In genomic region chr1:200969726-200970521, GRCh38 we compare ENCODE assay signal across 9 cellular contexts. TPM values are rescaled to one million over a fixed set of nuclear protein-coding genes. Genes with fewer than 3 reads are reported as not detected.
DNase-seq lines count a peak whose midpoint lies in the region; ATAC-seq and FAIRE-seq lines count a peak whose summit lies in the region.
"Had no signal": no experiment of that assay in that cellular context is flagged by ENCODE, and none has a peak within 500 bp of the region (broad histone marks: within the 10 kb centered on the region; RNA-seq: fewer than 3 reads in every experiment).

No MANE protein-coding gene starts in this region.

- H3K9me3 Mint-ChIP-seq in activated T-cell treated with anti-CD3 and anti-CD28 coated beads, Interleukin-2, amount 50 U/mL, for 24 hours: no peaks in the 10 kb centered on the region

- H3K4me3 Mint-ChIP-seq in activated T-cell treated with anti-CD3 and anti-CD28 coated beads, Interleukin-2, amount 50 U/mL, for 24 hours: no peak overlapping the region

- peaks cover 17% of the 10 kb centered on the region for H3K4me1 Mint-ChIP-seq in activated T-cell treated with anti-CD3 and anti-CD28 coated beads, Interleukin-2, amount 50 U/mL, for 24 hours (ENCODE audit: low read depth)

- peak overlapping the region; percentile 31 for H3K27ac Mint-ChIP-seq in activated T-cell treated with anti-CD3 and anti-CD28 coated beads, Interleukin-2, amount 50 U/mL, for 24 hours

- peaks cover 54% of the 10 kb centered on the region for H3K36me3 Mint-ChIP-seq in activated T-cell treated with anti-CD3 and anti-CD28 coated beads, Interleukin-2, amount 50 U/mL, for 24 hours (ENCODE audit: low read depth)

- FAIRE-seq in RCC 7860 (lab: Jason Lieb, UNC): no peak

- no peak for DNase-seq in activated T-cell treated with anti-CD3 and anti-CD28 coated beads, Interleukin-2, amount 50 U/mL, for 24 hours
- DNase-seq in activated T-cell treated with anti-CD3 and anti-CD28 coated beads for 4 hours (no peak), RPMI7951 (ENCODE audit: low read depth) (peak; percentile 20), RCC 7860 (ENCODE audit: low spot score) (no peak), AG08395 (ENCODE audit: low spot score) (no peak), Kasumi-1 (lab: John Stamatoyannopoulos, UW) (no peak)
- peak; percentile 13 for DNase-seq in stimulated activated CD8-positive, alpha-beta memory T cell treated with anti-CD3 and anti-CD28 coated beads, Interleukin-4, amount 100 ng/mL, for 24 hours (ENCODE audit: low read depth)
- DNase-seq: NCI-H226 had no signal

- H3K27me3 Mint-ChIP-seq in activated T-cell treated with anti-CD3 and anti-CD28 coated beads, Interleukin-2, amount 50 U/mL, for 24 hours: no peaks in the 10 kb centered on the region

- peak; percentile 83 for ATAC-seq in HG02678 (IDR thresholded peaks at IDR 0.05; ENCODE audit: unreplicated experiment)

RNA-seq across cellular contexts. Expression of gene KIF21B, which starts 53.6 kb away (rescaled TPM):
- total RNA-seq in RPMI7951 (2014; rRNA removed; shearing (Covaris generic)): 0.60 and 0.68 TPM in 2 replicates

Comparison
In these comparisons a context has a peak if more than half of its experiments do, and no peak if none do; other contexts are left out.
1. DNase-seq: peak in RPMI7951 (single experiment) and stimulated activated CD8-positive, alpha-beta memory T cell treated with anti-CD3 and anti-CD28 coated beads, Interleukin-4, amount 100 ng/mL, for 24 hours (single experiment); none in activated T-cell treated with anti-CD3 and anti-CD28 coated beads, Interleukin-2, amount 50 U/mL, for 24 hours (single experiment), activated T-cell treated with anti-CD3 and anti-CD28 coated beads for 4 hours (single experiment), RCC 7860 (single experiment), AG08395 (single experiment) and Kasumi-1 (0 of 2).